ENCODE assay signal across 18 cellular contexts in genomic region chr2:121209014-121209610, GRCh38.
"Had no signal": no experiment of that assay in that cellular context is flagged by ENCODE, and none has a peak within 500 bp of the region (broad histone marks: within the 10 kb centered on the region; RNA-seq: fewer than 3 reads in every experiment).

No MANE protein-coding gene starts in this region.

- H3K4me3 Mint-ChIP-seq: nephron; stimulated activated naive B cell treated with anti-CD40 and anti-IgM and Interleukin-4, amounts not matched to agents 10 μg/mL and 1 μg/mL and 100 μg/mL, for 72 hours had no signal

- H3K9me3 ChIP-seq: esophagus muscularis mucosa, gastrocnemius medialis, heart right ventricle, mucosa of descending colon, prostate gland, right lobe of liver, thyroid gland, upper lobe of left lung had no signal

- ATAC-seq: gastrocnemius medialis; heart right ventricle; left lobe of liver; mucosa of descending colon; right lobe of liver; stimulated activated naive B cell treated with anti-CD40 and anti-IgM and Interleukin-4, amounts not matched to agents 10 μg/mL and 1 μg/mL and 100 μg/mL, for 72 hours had no signal

- H3K27ac Mint-ChIP-seq: stimulated activated naive B cell treated with anti-CD40 and anti-IgM and Interleukin-4, amounts not matched to agents 10 μg/mL and 1 μg/mL and 100 μg/mL, for 72 hours had no signal

- H3K4me1 ChIP-seq: esophagus muscularis mucosa, heart right ventricle, parathyroid adenoma, prostate gland, thyroid gland had no signal

- H3K36me3 Mint-ChIP-seq: stimulated activated naive B cell treated with anti-CD40 and anti-IgM and Interleukin-4, amounts not matched to agents 10 μg/mL and 1 μg/mL and 100 μg/mL, for 72 hours had no signal

- DNase-seq: effector memory CD4-positive, alpha-beta T cell; gastrocnemius medialis; heart right ventricle; hypothalamus; stimulated activated CD4-positive, alpha-beta T cell treated with anti-CD3 and anti-CD28 coated beads, Interleukin-15, amount 100 ng/mL, for 24 hours; stimulated activated CD4-positive, alpha-beta T cell treated with anti-CD3 and anti-CD28 coated beads, Interleukin-1b, Interleukin-23, amount 100 ng/mL, for 48 hours; stimulated activated CD4-positive, alpha-beta T cell treated with anti-CD3 and anti-CD28 coated beads, Interleukin-4, amount 100 ng/mL, for 24 hours; stimulated activated naive B cell treated with anti-CD40 and anti-IgM and Interleukin-4, amounts not matched to agents 10 μg/mL and 1 μg/mL and 100 μg/mL, for 72 hours; thyroid gland; upper lobe of left lung had no signal

- H3K9me3 Mint-ChIP-seq: nephron; stimulated activated naive B cell treated with anti-CD40 and anti-IgM and Interleukin-4, amounts not matched to agents 10 μg/mL and 1 μg/mL and 100 μg/mL, for 72 hours had no signal

- H3K27me3 Mint-ChIP-seq: stimulated activated naive B cell treated with anti-CD40 and anti-IgM and Interleukin-4, amounts not matched to agents 10 μg/mL and 1 μg/mL and 100 μg/mL, for 72 hours had no signal

- H3K36me3 ChIP-seq: esophagus muscularis mucosa, gastrocnemius medialis, heart right ventricle, prostate gland, right lobe of liver, thyroid gland, upper lobe of left lung had no signal

- H3K4me1 Mint-ChIP-seq: nephron; stimulated activated naive B cell treated with anti-CD40 and anti-IgM and Interleukin-4, amounts not matched to agents 10 μg/mL and 1 μg/mL and 100 μg/mL, for 72 hours had no signal

- H3K4me3 ChIP-seq: esophagus muscularis mucosa, gastrocnemius medialis, heart right ventricle, mucosa of descending colon, prostate gland, right lobe of liver, thyroid gland, upper lobe of left lung had no signal

- H3K27me3 ChIP-seq: esophagus muscularis mucosa, gastrocnemius medialis, right lobe of liver, thyroid gland, upper lobe of left lung had no signal

- H3K27ac ChIP-seq: epithelial cell of prostate, esophagus muscularis mucosa, gastrocnemius medialis, heart right ventricle, parathyroid adenoma, prostate gland, right lobe of liver, thyroid gland had no signal
